Comparison of ENCODE assay signal across 13 cellular contexts in genomic region chr2:160180690-160181089, GRCh38. TPM values are rescaled to one million over a fixed set of nuclear protein-coding genes. Genes with fewer than 3 reads are reported as not detected.
DNase-seq lines count a peak whose midpoint lies in the region; ATAC-seq and TF ChIP-seq lines count a peak whose summit lies in the region.
"Not testable (repeated sequence)": the region's sequence is repeated elsewhere in the genome, so short reads cannot be mapped to it uniquely, and the experiment has no call there.
"Had no signal": no experiment of that assay in that cellular context is flagged by ENCODE, and none has a peak within 500 bp of the region (broad histone marks: within the 10 kb centered on the region; RNA-seq: fewer than 3 reads in every experiment).

No MANE protein-coding gene starts in this region.

- H3K4ac ChIP-seq in neuronal stem cell (ENCODE audit: low read length), result not testable (repeated sequence)

- in situ Hi-C loops in transverse colon (cut with MboI; ENCODE audit: low pct_ligation_motif_present in 1 of 4, low pct_unique_long_range_greater_than_20kb in 1 of 4, low sequenced_read_pairs in 3 of 4), result not testable (repeated sequence)

- not testable (repeated sequence) for TF ChIP-seq POLR2A in transverse colon (IDR thresholded peaks at IDR 0.05)

- intact Hi-C loops in left lung (cut with DNase I); transverse colon (cut with DNase I; ENCODE audit: low total_unique reads): not testable (repeated sequence)

- POLR2A ChIA-PET in WTC11 (lab: Charles Lee), result not testable (repeated sequence)

- H3K4me1 ChIP-seq in GM23338 (ENCODE audit: insufficient read depth) (peaks cover 14% of the 10 kb centered on the region), transverse colon (peaks cover 0 to 12% (median 4%) of the 10 kb centered on the region in 4 donors)
- H3K4me1 ChIP-seq in left lung; neuronal stem cell (ENCODE audit: control insufficient read depth in 2 of 2, insufficient read depth in 1 of 2, low read depth in 1 of 2, low read length in 2 of 2): not testable (repeated sequence)

- not testable (repeated sequence) for H3K9me3 Mint-ChIP-seq in GM23338; endothelial cell (ENCODE audit: unreplicated experiment)
- H3K9me3 Mint-ChIP-seq in WTC11, result peaks cover 31% of the 10 kb centered on the region

- peak overlapping the region; percentile 44; the same call in 1 of the 2 replicates for H3K27ac ChIP-seq in C4-2B
- not testable (repeated sequence) for H3K27ac ChIP-seq in GM23338 (ENCODE audit: low read depth); neuronal stem cell (replicated peaks; ENCODE audit: low read length)
- peak overlapping the region; percentile 59 for H3K27ac ChIP-seq in KOPT-K1 (ENCODE audit: low read depth, low read length, poor library complexity, severe bottlenecking)
- peak overlapping the region in 1 of 2 donors; percentile 38 for H3K27ac ChIP-seq in left lung
- H3K27ac ChIP-seq in transverse colon, result peak overlapping the region in 3 of 4 donors; percentile 51 to 75 (median 67)

- not testable (repeated sequence) for H2BK15ac ChIP-seq in neuronal stem cell (ENCODE audit: low read length)

- not testable (repeated sequence) for H2BK120ac ChIP-seq in neuronal stem cell (ENCODE audit: low read depth, low read length)

- not testable (repeated sequence) for H3K27me3 ChIP-seq in GM23338 (ENCODE audit: insufficient read depth); left lung; neuronal stem cell (ENCODE audit: control insufficient read depth in 3 of 3, insufficient read depth in 3 of 3, low read depth in 1 of 3, low read length in 3 of 3); transverse colon

- H3K79me2 ChIP-seq in GM23338 (replicated peaks; ENCODE audit: insufficient read depth), result not testable (repeated sequence)

- H3K36me3 ChIP-seq in GM23338 (ENCODE audit: insufficient read depth); KOPT-K1 (ENCODE audit: insufficient read depth, low read length); left lung; neuronal stem cell (replicated peaks in 1 of 2; ENCODE audit: control insufficient read depth in 2 of 2, insufficient read depth in 2 of 2, low read length in 2 of 2); transverse colon: not testable (repeated sequence)

- not testable (repeated sequence) for H3K23ac ChIP-seq in neuronal stem cell (ENCODE audit: low read depth, low read length, poor library complexity)

- peak overlapping the region; percentile 63 for H2AK5ac ChIP-seq in neuronal stem cell (ENCODE audit: low read depth, low read length)

- H3K27ac Mint-ChIP-seq in GM23338, result not testable (repeated sequence)
- H3K27ac Mint-ChIP-seq in WTC11 (peak overlapping the region; percentile 63; the same call in 1 of the 2 replicates), endothelial cell (ENCODE audit: unreplicated experiment) (peak overlapping the region; percentile 88)

- not testable (repeated sequence) for H3K4me3 Mint-ChIP-seq in GM23338; endothelial cell (ENCODE audit: unreplicated experiment)
- H3K4me3 Mint-ChIP-seq in WTC11, result peak overlapping the region; percentile 46; the same call in 1 of the 2 replicates

- not testable (repeated sequence) for H3K9me2 ChIP-seq in GM23338 (ENCODE audit: insufficient read depth)

- H3K4me3 ChIP-seq in GM23338; left lung; neuronal stem cell (ENCODE audit: low read length in 2 of 2); transverse colon: not testable (repeated sequence)

- H3K18ac ChIP-seq in neuronal stem cell (ENCODE audit: low read length), result peak overlapping the region; percentile 76

- not testable (repeated sequence) for H3F3A ChIP-seq in GM23338 (replicated peaks; ENCODE audit: low read depth)

- not testable (repeated sequence) for H3K4me1 Mint-ChIP-seq in GM23338; endothelial cell (ENCODE audit: unreplicated experiment)
- peaks cover 13% of the 10 kb centered on the region for H3K4me1 Mint-ChIP-seq in WTC11

- not testable (repeated sequence) for H4K20me1 ChIP-seq in GM23338 (replicated peaks; ENCODE audit: insufficient read depth)

- not testable (repeated sequence) for H3K9me3 ChIP-seq in KOPT-K1 (ENCODE audit: insufficient read depth, low read length, poor library complexity, severe bottlenecking); left lung; neuronal stem cell (replicated peaks in 1 of 2; ENCODE audit: control insufficient read depth in 2 of 2, insufficient read depth in 1 of 2, low read depth in 1 of 2, low read length in 2 of 2); transverse colon

- not testable (repeated sequence) for H3K36me3 Mint-ChIP-seq in GM23338 (ENCODE audit: low read depth); WTC11; endothelial cell (ENCODE audit: low read depth, unreplicated experiment)

- peak overlapping the region; percentile 70 for H3K4me2 ChIP-seq in GM23338
- not testable (repeated sequence) for H3K4me2 ChIP-seq in neuronal stem cell (ENCODE audit: insufficient read depth, low read length, poor library complexity, severe bottlenecking)

- not testable (repeated sequence) for H3K79me1 ChIP-seq in neuronal stem cell (ENCODE audit: low read depth, low read length)

- no CpG with 5 or more reads among the region's 7 CpGs for WGBS in neuronal stem cell (ENCODE audit: extremely low coverage in 2 of 2, insufficient read length in 2 of 2, insufficient replicate concordance in 1 of 2), 2 donors
- WGBS in transverse colon (ENCODE audit: low coverage in 1 of 2), 2 donors, result 84% methylated on average over 7 of the region's 7 CpGs; no CpG with 5 or more reads in 1 of the 2 donors

- H4K8ac ChIP-seq in neuronal stem cell (ENCODE audit: low read depth, low read length), result peak overlapping the region; percentile 92

- not testable (repeated sequence) for H2BK5ac ChIP-seq in neuronal stem cell (ENCODE audit: low read length)

- CTCF ChIA-PET in WTC11 (lab: Charles Lee), result interaction anchor here (2.3 kb wide), 1 partner anchor 71 kb away, joined by 10 read pairs; no protein-coding TSS in a partner anchor

- TF ChIP-seq EP300 in transverse colon (IDR thresholded peaks at IDR 0.05; ENCODE audit: low read depth), result not testable (repeated sequence)

- H2BK12ac ChIP-seq in neuronal stem cell (ENCODE audit: low read length), result peak overlapping the region; percentile 10

- not testable (repeated sequence) for TF ChIP-seq CTCF in C4-2B (conservative IDR thresholded peaks at IDR 0.05); GM23338 (conservative IDR thresholded peaks at IDR 0.05; ENCODE audit: low read depth in 2 of 2); WTC11 (IDR thresholded peaks at IDR 0.05); endothelial cell (IDR thresholded peaks at IDR 0.05; ENCODE audit: unreplicated experiment); left lung (IDR thresholded peaks at IDR 0.05); transverse colon (IDR thresholded peaks at IDR 0.05)

- not testable (repeated sequence) for DNase-seq in GM23338 (ENCODE audit: low spot score); WTC11 (ENCODE audit: low spot score); endothelial cell (ENCODE audit: low spot score); left lung; neuronal stem cell (ENCODE audit: low spot score); transverse colon

- not testable (repeated sequence) for H3K14ac ChIP-seq in neuronal stem cell (ENCODE audit: low read length)

- ATAC-seq in GM23338, WTC11: not testable (repeated sequence)
- peak; percentile 41 for ATAC-seq in left lung

- not testable (repeated sequence) for H3K9ac ChIP-seq in neuronal stem cell (ENCODE audit: low read depth, low read length, poor library complexity)

- H2AFZ ChIP-seq in GM23338 (peak overlapping the region; percentile 99), neuronal stem cell (ENCODE audit: low read length) (peak overlapping the region; percentile 91)

- H3K27me3 Mint-ChIP-seq in GM23338 (ENCODE audit: insufficient read depth, low read depth, poor library complexity); WTC11 (ENCODE audit: low read depth); endothelial cell (ENCODE audit: unreplicated experiment): not testable (repeated sequence)

- H4K91ac ChIP-seq in neuronal stem cell (ENCODE audit: low read depth, low read length, poor library complexity), result not testable (repeated sequence)

RNA-seq across cellular contexts. Expression of gene ITGB6, which starts 19.4 kb away (rescaled TPM):
- not detected in 2 replicates for total RNA-seq in GM23338 (2014; rRNA removed; shearing (Covaris generic))
- not detected in 2 replicates for polyA plus RNA-seq in GM23338 (2016; fragmentation: Nextera tagmentation; extraction: Ambion mirVana)
- total RNA-seq in WTC11 (2021) (0.07 to 0.14 TPM in 2 of 3 replicates, not detected in the other), endothelial cell (ENCODE audit: unreplicated experiment) (not detected), left lung (100 to 1,000 TPM in 1 of 2 donors, 10 to 100 TPM in 1; 58.3 to 227 TPM), transverse colon (10 to 100 TPM in 3 of 4 donors, 1 to 10 TPM in 1; 7.6 to 28.8 (median 20.2) TPM)
- not detected for polyA plus RNA-seq in neuronal stem cell (2013, experiment 1 of 2)
- not detected for polyA plus RNA-seq in neuronal stem cell (2013, experiment 2 of 2)
- total RNA-seq: activated T-cell treated with anti-CD3 and anti-CD28 coated beads, Interleukin-2, amount 50 U/mL, for 72 hours; CD4-positive, CD25-positive, alpha-beta regulatory T cell; H4; T-helper 17 cell; tibial nerve had no signal
- polyA plus RNA-seq: CD4-positive, CD25-positive, alpha-beta regulatory T cell had no signal
